In the genomic region with DNA sequence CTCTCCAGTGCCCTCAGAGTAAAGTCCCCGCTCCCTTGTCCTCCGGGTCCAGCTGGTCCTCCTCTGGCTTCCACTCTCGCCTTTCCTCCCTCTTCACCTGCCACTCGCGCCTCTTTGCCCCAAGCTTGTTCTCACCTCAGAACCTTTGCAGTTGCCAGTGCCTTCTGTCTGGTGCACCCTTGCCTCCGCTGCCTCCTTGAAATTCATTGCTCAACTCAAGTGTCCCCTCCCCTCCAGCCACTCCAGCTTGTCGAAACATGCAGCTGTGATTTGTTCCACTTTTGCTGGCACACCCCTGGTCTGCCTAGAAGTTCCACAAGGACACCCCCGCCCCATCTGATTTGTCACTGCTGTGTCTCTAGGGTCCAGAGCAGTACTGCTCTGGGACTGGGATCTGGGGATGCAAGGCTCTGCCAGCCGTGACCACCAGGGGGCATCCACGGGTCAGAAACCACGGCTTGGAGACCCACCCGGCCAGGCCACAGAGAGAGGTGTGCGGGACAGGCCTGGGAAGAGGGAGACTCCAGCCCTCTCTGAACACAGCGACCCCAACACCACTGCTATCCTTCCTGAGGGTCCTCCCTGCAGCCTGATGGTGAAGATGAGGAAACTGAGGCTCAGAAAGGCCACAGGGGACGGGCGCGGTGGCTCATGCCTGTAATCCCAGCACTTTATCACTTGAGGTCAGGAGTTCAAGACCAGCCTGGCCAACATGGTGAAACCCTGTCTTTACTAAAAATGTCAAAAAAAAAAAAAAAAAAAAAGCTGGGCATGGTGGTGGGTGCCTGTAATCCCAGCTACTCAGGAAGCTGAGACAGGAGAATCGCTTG, we compare ENCODE assay signal across 1 cellular context.
TF ChIP-seq lines count a peak whose summit lies in the region.

No MANE protein-coding gene starts in this region.

TF ChIP-seq in HepG2, 621 proteins besides CTCF, POLR2A, EP300 and RAD21 (continued from another document):
- TF ChIP-seq, protein P1, sequence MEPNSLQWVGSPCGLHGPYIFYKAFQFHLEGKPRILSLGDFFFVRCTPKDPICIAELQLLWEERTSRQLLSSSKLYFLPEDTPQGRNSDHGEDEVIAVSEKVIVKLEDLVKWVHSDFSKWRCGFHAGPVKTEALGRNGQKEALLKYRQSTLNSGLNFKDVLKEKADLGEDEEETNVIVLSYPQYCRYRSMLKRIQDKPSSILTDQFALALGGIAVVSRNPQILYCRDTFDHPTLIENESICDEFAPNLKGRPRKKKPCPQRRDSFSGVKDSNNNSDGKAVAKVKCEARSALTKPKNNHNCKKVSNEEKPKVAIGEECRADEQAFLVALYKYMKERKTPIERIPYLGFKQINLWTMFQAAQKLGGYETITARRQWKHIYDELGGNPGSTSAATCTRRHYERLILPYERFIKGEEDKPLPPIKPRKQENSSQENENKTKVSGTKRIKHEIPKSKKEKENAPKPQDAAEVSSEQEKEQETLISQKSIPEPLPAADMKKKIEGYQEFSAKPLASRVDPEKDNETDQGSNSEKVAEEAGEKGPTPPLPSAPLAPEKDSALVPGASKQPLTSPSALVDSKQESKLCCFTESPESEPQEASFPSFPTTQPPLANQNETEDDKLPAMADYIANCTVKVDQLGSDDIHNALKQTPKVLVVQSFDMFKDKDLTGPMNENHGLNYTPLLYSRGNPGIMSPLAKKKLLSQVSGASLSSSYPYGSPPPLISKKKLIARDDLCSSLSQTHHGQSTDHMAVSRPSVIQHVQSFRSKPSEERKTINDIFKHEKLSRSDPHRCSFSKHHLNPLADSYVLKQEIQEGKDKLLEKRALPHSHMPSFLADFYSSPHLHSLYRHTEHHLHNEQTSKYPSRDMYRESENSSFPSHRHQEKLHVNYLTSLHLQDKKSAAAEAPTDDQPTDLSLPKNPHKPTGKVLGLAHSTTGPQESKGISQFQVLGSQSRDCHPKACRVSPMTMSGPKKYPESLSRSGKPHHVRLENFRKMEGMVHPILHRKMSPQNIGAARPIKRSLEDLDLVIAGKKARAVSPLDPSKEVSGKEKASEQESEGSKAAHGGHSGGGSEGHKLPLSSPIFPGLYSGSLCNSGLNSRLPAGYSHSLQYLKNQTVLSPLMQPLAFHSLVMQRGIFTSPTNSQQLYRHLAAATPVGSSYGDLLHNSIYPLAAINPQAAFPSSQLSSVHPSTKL (CRISPR knock-in tag; IDR thresholded peaks at IDR 0.05) = 0 out of 2 replicates have a peak, but pooled peaks have one; percentile 20
- TF ChIP-seq KMT2B (CRISPR knock-in tag; IDR thresholded peaks at IDR 0.05) (no peak), ZBTB38 (CRISPR knock-in tag; IDR thresholded peaks at IDR 0.05) (0 out of 2 replicates have a peak, but pooled peaks have one; percentile 49), KDM2A (CRISPR knock-in tag; IDR thresholded peaks at IDR 0.05; ENCODE audit: borderline replicate concordance, low read depth) (peak; percentile 40; the same call in 1 of the 2 replicates), NR2F6 (IDR thresholded peaks at IDR 0.05) (no peak), NR2F6 (CRISPR knock-in tag; IDR thresholded peaks at IDR 0.05) (peak; percentile 27; the same call in 1 of the 2 replicates), MBNL3 (CRISPR knock-in tag; conservative IDR thresholded peaks at IDR 0.05) (no peak), XRCC5 (optimal IDR thresholded peaks at IDR 0.05; ENCODE audit: low read length) (peak; percentile 75), REPIN1 (CRISPR knock-in tag; IDR thresholded peaks at IDR 0.05; ENCODE audit: borderline replicate concordance, low read depth) (peak; percentile 34; the same call in 1 of the 2 replicates), ZNF83 (CRISPR knock-in tag; IDR thresholded peaks at IDR 0.05; ENCODE audit: borderline replicate concordance) (peak; percentile 52; the same call in 1 of the 2 replicates), LCORL (IDR thresholded peaks at IDR 0.05) (no peak), LCORL (CRISPR knock-in tag; IDR thresholded peaks at IDR 0.05) (peak; percentile 46; the same call in 1 of the 2 replicates)
- TF ChIP-seq, protein P2, sequence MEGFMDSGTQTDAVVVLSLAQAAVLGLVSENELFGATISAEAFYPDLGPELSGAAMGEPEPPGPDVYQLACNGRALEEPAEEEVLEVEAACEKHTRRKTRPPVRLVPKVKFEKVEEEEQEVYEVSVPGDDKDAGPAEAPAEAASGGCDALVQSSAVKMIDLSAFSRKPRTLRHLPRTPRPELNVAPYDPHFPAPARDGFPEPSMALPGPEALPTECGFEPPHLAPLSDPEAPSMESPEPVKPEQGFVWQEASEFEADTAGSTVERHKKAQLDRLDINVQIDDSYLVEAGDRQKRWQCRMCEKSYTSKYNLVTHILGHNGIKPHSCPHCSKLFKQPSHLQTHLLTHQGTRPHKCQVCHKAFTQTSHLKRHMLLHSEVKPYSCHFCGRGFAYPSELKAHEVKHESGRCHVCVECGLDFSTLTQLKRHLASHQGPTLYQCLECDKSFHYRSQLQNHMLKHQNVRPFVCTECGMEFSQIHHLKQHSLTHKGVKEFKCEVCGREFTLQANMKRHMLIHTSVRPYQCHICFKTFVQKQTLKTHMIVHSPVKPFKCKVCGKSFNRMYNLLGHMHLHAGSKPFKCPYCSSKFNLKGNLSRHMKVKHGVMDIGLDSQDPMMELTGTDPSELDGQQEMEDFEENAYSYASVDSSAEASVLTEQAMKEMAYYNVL (CRISPR knock-in tag; IDR thresholded peaks at IDR 0.05; ENCODE audit: borderline replicate concordance) = peak; percentile 33; the same call in 1 of the 2 replicates
- TF ChIP-seq, protein P3, sequence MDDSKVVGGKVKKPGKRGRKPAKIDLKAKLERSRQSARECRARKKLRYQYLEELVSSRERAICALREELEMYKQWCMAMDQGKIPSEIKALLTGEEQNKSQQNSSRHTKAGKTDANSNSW (CRISPR knock-in tag; IDR thresholded peaks at IDR 0.05; ENCODE audit: borderline replicate concordance) = 0 out of 2 replicates have a peak, but pooled peaks have one; percentile 29
